Comparison of ENCODE assay signal across 1 cellular context in the genomic region with DNA sequence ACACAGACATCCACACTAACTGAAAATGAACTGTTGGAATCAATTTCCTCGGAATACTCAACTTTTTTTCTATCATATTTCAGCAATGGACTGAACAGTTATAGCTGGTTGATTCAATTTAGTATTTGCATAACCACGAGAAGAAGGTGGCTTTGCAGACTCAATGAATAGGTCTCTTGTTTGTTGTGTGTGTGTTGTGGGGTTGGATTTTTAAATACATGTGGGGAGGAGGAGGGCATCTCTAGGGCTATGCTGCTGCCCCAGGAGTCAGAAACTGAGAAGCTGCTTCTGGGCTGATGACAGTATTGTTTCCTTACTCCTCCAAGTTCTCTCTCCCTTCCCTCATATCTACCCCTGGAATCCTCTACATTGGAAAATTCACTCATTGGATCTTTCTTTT.
TF ChIP-seq lines count a peak whose summit lies in the region.

No MANE protein-coding gene starts in this region.

TF ChIP-seq in K562, 482 proteins besides CTCF, POLR2A, EP300 and RAD21:
- TF ChIP-seq ZNF436 (CRISPR knock-in tag; IDR thresholded peaks at IDR 0.05) = no peak
